In the genomic region with DNA sequence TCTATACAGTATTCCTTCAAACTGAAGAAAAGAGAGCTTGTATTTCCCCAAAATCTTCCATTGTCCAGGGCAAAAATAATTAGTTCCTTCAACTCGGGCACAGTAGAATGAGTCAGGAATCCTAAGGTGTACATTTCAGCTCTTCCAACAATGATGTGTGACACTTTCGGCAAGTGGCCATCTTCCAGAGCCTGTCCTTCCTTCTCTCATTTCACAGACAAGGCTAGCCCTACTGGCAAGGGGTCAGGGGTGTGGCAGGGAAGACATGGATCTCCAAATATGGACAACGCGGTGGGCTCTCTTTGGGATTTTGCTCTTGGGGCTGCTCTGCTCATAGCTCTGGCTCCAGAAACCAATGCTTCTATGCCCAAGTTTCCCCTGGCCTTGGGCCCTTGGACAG, we compare ENCODE assay signal across 1 cellular context.
TF ChIP-seq lines count a peak whose summit lies in the region.

No MANE protein-coding gene starts in this region.

TF ChIP-seq in GM23338, 12 proteins besides CTCF, POLR2A, EP300 and RAD21:
- TF ChIP-seq, protein P1, sequence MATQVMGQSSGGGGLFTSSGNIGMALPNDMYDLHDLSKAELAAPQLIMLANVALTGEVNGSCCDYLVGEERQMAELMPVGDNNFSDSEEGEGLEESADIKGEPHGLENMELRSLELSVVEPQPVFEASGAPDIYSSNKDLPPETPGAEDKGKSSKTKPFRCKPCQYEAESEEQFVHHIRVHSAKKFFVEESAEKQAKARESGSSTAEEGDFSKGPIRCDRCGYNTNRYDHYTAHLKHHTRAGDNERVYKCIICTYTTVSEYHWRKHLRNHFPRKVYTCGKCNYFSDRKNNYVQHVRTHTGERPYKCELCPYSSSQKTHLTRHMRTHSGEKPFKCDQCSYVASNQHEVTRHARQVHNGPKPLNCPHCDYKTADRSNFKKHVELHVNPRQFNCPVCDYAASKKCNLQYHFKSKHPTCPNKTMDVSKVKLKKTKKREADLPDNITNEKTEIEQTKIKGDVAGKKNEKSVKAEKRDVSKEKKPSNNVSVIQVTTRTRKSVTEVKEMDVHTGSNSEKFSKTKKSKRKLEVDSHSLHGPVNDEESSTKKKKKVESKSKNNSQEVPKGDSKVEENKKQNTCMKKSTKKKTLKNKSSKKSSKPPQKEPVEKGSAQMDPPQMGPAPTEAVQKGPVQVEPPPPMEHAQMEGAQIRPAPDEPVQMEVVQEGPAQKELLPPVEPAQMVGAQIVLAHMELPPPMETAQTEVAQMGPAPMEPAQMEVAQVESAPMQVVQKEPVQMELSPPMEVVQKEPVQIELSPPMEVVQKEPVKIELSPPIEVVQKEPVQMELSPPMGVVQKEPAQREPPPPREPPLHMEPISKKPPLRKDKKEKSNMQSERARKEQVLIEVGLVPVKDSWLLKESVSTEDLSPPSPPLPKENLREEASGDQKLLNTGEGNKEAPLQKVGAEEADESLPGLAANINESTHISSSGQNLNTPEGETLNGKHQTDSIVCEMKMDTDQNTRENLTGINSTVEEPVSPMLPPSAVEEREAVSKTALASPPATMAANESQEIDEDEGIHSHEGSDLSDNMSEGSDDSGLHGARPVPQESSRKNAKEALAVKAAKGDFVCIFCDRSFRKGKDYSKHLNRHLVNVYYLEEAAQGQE (IDR thresholded peaks at IDR 0.05; ENCODE audit: unreplicated experiment): no peak
- TF ChIP-seq ZNF331 (CRISPR knock-in tag; IDR thresholded peaks at IDR 0.05; ENCODE audit: low read depth): no peak
- TF ChIP-seq ZNF114 (CRISPR knock-in tag; IDR thresholded peaks at IDR 0.05): no peak
